In genomic region chr7:55150709-55151108, GRCh38 we compare ENCODE assay signal across 15 cellular contexts.
"Had no signal": no experiment of that assay in that cellular context is flagged by ENCODE, and none has a peak within 500 bp of the region (broad histone marks: within the 10 kb centered on the region; RNA-seq: fewer than 3 reads in every experiment).

No MANE protein-coding gene starts in this region.

- H3K36me3 ChIP-seq: breast epithelium, ovary, uterus had no signal

- H3K27me3 ChIP-seq: breast epithelium, ovary, right lobe of liver, uterus had no signal

- H3K4me1 ChIP-seq: breast epithelium, right lobe of liver, uterus had no signal

- H3K4me3 ChIP-seq: breast epithelium, dorsolateral prefrontal cortex, mucosa of descending colon, ovary, right lobe of liver, uterus had no signal

- H3K27ac ChIP-seq: breast epithelium, dorsolateral prefrontal cortex, ovary, right lobe of liver, uterus had no signal

- ATAC-seq: mucosa of descending colon, natural killer cell, right lobe of liver had no signal

- H3K9me3 ChIP-seq: breast epithelium, mucosa of descending colon, ovary, right lobe of liver, uterus had no signal

- DNase-seq: central memory CD4-positive, alpha-beta T cell; cortex of kidney; dorsolateral prefrontal cortex; effector CD8-positive, alpha-beta T cell; islet precursor cell; mucosa of descending colon; natural killer cell; nucleus accumbens; ovary; right lobe of liver; small intestine; stimulated activated CD4-positive, alpha-beta T cell treated with anti-CD3 and anti-CD28 coated beads, Interleukin-12 subunit alpha, Interleukin-12 subunit beta, amount 100 ng/mL, for 4 hours; stimulated activated naive CD4-positive, alpha-beta T cell treated with Interleukin-2 at 50 U/mL for 16 hours; uterus had no signal
